ENCODE assay signal across 2 cellular contexts in genomic region chr1:113388017-113388620, GRCh38.
TF ChIP-seq lines count a peak whose summit lies in the region.

No MANE protein-coding gene starts in this region.

TF ChIP-seq in SK-N-SH, 30 proteins besides CTCF, POLR2A, EP300 and RAD21 (continued from another document):
- TF ChIP-seq REST (IDR thresholded peaks at IDR 0.05; ENCODE audit: low read depth, low read length), result no peak

TF ChIP-seq in SK-N-SH treated with all-trans-retinoic acid at 6 μM for 48 hours, 23 proteins besides CTCF, POLR2A, EP300 and RAD21 (continued from another document):
- TF ChIP-seq, protein P1, sequence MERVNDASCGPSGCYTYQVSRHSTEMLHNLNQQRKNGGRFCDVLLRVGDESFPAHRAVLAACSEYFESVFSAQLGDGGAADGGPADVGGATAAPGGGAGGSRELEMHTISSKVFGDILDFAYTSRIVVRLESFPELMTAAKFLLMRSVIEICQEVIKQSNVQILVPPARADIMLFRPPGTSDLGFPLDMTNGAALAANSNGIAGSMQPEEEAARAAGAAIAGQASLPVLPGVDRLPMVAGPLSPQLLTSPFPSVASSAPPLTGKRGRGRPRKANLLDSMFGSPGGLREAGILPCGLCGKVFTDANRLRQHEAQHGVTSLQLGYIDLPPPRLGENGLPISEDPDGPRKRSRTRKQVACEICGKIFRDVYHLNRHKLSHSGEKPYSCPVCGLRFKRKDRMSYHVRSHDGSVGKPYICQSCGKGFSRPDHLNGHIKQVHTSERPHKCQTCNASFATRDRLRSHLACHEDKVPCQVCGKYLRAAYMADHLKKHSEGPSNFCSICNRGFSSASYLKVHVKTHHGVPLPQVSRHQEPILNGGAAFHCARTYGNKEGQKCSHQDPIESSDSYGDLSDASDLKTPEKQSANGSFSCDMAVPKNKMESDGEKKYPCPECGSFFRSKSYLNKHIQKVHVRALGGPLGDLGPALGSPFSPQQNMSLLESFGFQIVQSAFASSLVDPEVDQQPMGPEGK (CRISPR knock-in tag; IDR thresholded peaks at IDR 0.05; ENCODE audit: borderline replicate concordance), result no peak
- TF ChIP-seq CREB5 (CRISPR knock-in tag; IDR thresholded peaks at IDR 0.05; ENCODE audit: low read depth), result no peak
- TF ChIP-seq CSDC2 (CRISPR knock-in tag; IDR thresholded peaks at IDR 0.05), result no peak
- no peak for TF ChIP-seq TCF4 (CRISPR knock-in tag; IDR thresholded peaks at IDR 0.05; ENCODE audit: borderline replicate concordance)
- TF ChIP-seq TOX (CRISPR knock-in tag; IDR thresholded peaks at IDR 0.05; ENCODE audit: borderline replicate concordance), result no peak
- no peak for TF ChIP-seq ZC3H10 (CRISPR knock-in tag; IDR thresholded peaks at IDR 0.05)
- no peak for TF ChIP-seq ZNF70 (CRISPR knock-in tag; IDR thresholded peaks at IDR 0.05)
- no peak for TF ChIP-seq POU6F1 (CRISPR knock-in tag; IDR thresholded peaks at IDR 0.05; ENCODE audit: borderline replicate concordance, low read depth)
- no peak for TF ChIP-seq GLIS3 (CRISPR knock-in tag; IDR thresholded peaks at IDR 0.05)
- TF ChIP-seq ZFP3 (CRISPR knock-in tag; IDR thresholded peaks at IDR 0.05), result no peak
TF ChIP-seq in SK-N-SH treated with all-trans-retinoic acid at 6 μM for 48 hours: peak in this region for 0.
